In the genomic region with DNA sequence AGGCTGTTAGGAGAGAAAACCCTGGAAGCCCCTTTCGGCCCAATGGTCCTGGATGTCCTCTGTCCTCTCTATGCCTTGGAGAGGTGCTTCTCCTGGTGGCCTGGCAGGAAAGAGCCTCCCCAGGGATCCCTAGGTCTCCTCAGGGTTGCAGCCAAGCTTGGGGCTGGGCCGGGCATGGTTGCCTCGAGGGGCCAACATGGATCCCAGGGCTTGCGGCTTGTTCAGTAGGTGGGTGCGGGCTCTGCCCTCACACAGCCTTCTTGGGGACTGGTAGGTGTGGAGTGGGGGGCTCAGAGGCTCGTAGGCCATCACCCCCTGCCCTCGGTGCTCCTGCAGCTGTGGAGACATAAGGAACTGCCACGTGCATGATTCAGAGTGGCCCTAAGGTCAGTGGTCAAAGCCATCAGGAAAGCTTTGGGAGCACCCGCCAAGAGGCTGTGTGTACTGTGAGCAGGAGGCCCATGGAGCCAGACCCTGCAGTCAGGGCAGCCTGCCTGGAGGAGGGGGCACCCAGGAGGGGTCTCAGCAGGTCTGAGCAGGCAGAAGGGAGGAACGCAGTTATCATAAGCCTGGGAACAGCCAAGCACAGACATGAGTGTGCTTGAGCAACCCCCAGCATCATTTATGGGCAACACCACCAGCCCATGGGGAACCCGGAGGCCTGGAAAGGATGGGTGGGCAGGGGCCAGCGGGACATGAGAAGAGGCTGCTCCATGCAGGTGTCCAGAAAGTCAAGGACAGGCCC, we compare ENCODE assay signal across 18 cellular contexts.
A peak's percentile ranks its signal among the peaks of the same experiment; 100 is the strongest.
DNase-seq lines count a peak whose midpoint lies in the region; ATAC-seq, FAIRE-seq and TF ChIP-seq lines count a peak whose summit lies in the region.
"Had no signal": no experiment of that assay in that cellular context is flagged by ENCODE, and none has a peak within 500 bp of the region (broad histone marks: within the 10 kb centered on the region; RNA-seq: fewer than 3 reads in every experiment).

No MANE protein-coding gene starts in this region.

- ATAC-seq in Right ventricle myocardium superior (ENCODE audit: poor library complexity), result peak; percentile 10
- no peak for ATAC-seq in A549

- TF ChIP-seq RAD21 in A549 (conservative IDR thresholded peaks at IDR 0.05 in 1 of 2, IDR thresholded peaks at IDR 0.05 in 1 of 2), result no peak

- H3K27ac ChIP-seq in right atrium auricular region, result no peak overlapping the region
- H3K27ac ChIP-seq in A549, result peak overlapping the region in 1 of 2 experiments; percentile 15; a peak in 2 of 6 replicates
- H3K27ac ChIP-seq in neural progenitor cell, result no peak overlapping the region

- CTCF ChIA-PET in A549 (lab: Yijun Ruan, JAX), result interaction anchor here (2.1 kb wide), 1 partner anchor 105 kb away, joined by 5 read pairs; no protein-coding TSS in a partner anchor

- H3K36me3 Mint-ChIP-seq in neural progenitor cell, result peaks cover 30% of the 10 kb centered on the region
- H3K36me3 Mint-ChIP-seq: CD4-positive, alpha-beta memory T cell had no signal

- H4K20me1 ChIP-seq in neural progenitor cell (ENCODE audit: low read depth), result peaks cover 21% of the 10 kb centered on the region

- H3K4me1 Mint-ChIP-seq in neural progenitor cell, result peaks cover 10% of the 10 kb centered on the region
- H3K4me1 Mint-ChIP-seq: CD4-positive, alpha-beta memory T cell had no signal

- no peaks in the 10 kb centered on the region for H3K9me3 Mint-ChIP-seq in neural progenitor cell

- peak overlapping the region; percentile 37 for H3K27ac Mint-ChIP-seq in neural progenitor cell
- H3K27ac Mint-ChIP-seq: CD4-positive, alpha-beta memory T cell had no signal

- H3K27me3 ChIP-seq in right atrium auricular region (no peaks in the 10 kb centered on the region), NT2/D1 (ENCODE audit: insufficient read depth, insufficient read length) (no peaks in the 10 kb centered on the region), neural progenitor cell (no peaks in the 10 kb centered on the region)

- H3F3A ChIP-seq in neural progenitor cell (ENCODE audit: low read depth), result no peaks in the 10 kb centered on the region

- H3K36me3 ChIP-seq in right atrium auricular region (no peaks in the 10 kb centered on the region), NT2/D1 (ENCODE audit: insufficient read depth, insufficient read length, low read length) (peaks cover 50% of the 10 kb centered on the region), neural progenitor cell (no peaks in the 10 kb centered on the region)
- H3K36me3 ChIP-seq: HAP-1 had no signal

- H3K79me2 ChIP-seq in neural progenitor cell (ENCODE audit: low read depth), result no peaks in the 10 kb centered on the region

- intact Hi-C loops in Right ventricle myocardium superior (cut with DNase I), result no loop called here

- H3K4me1 ChIP-seq in right atrium auricular region (no peaks in the 10 kb centered on the region), A549 (peaks cover 19% of the 10 kb centered on the region), NT2/D1 (ENCODE audit: insufficient read depth, insufficient read length) (no peaks in the 10 kb centered on the region), neural progenitor cell (no peaks in the 10 kb centered on the region)
- H3K4me1 ChIP-seq: HAP-1 had no signal

- H3K4me2 ChIP-seq in A549 (no peak overlapping the region), neural progenitor cell (no peak overlapping the region)

- H3K4me3 ChIP-seq in right atrium auricular region (no peak overlapping the region), A549 (no peak overlapping the region), NT2/D1 (ENCODE audit: insufficient read length, low read depth) (no peak overlapping the region), neural progenitor cell (no peak overlapping the region)
- H3K4me3 ChIP-seq: HAP-1 had no signal

- H3K9ac ChIP-seq in NT2/D1 (ENCODE audit: insufficient read length, low read depth) (peak overlapping the region; percentile 13), neural progenitor cell (no peak overlapping the region)

- DNase-seq in Right ventricle myocardium superior (no peak), right atrium auricular region (ENCODE audit: low spot score) (no peak), A549 (ENCODE audit: low read depth in 1 of 2, low spot score in 1 of 2) (no peak), NT2/D1 (ENCODE audit: low read depth, low spot score) (no peak), neural progenitor cell (ENCODE audit: low spot score) (no peak), putamen (ENCODE audit: low spot score) (no peak), NCI-H187 treated with DMSO at 0.1 percent for 48 hours (lab: John Stamatoyannopoulos, UW) (no peak)
- DNase-seq: 8988T; C1 segment of cervical spinal cord; Calu3; CD4-positive, alpha-beta memory T cell; COR-L47; DND-41; GOT3 had no signal

- no peak overlapping the region for H2AFZ ChIP-seq in neural progenitor cell (replicated peaks)

- H3K9me3 ChIP-seq in right atrium auricular region (no peaks in the 10 kb centered on the region), A549 (no peaks in the 10 kb centered on the region), NT2/D1 (ENCODE audit: insufficient read depth, low read length) (no peaks in the 10 kb centered on the region), neural progenitor cell (ENCODE audit: low read depth) (no peaks in the 10 kb centered on the region)
- H3K9me3 ChIP-seq: HAP-1 had no signal

- TF ChIP-seq POLR2A in A549 (IDR thresholded peaks at IDR 0.05; ENCODE audit: low read length), result no peak

- TF ChIP-seq CTCF in right atrium auricular region (IDR thresholded peaks at IDR 0.05) (no peak), A549 (IDR thresholded peaks at IDR 0.05) (no peak), neural progenitor cell (IDR thresholded peaks at IDR 0.05) (no peak)

- POLR2A ChIA-PET in A549 (lab: Yijun Ruan, JAX), result no interaction called here

- no peak for FAIRE-seq in A549 (lab: Jason Lieb, UNC)
- FAIRE-seq: G401.6, GM12892, H54 had no signal

- 96% methylated on average over 8 of the region's 12 CpGs for WGBS in A549 (ENCODE audit: missing lambda C conversion rate)

- peaks cover 2% of the 10 kb centered on the region for H3K27me3 Mint-ChIP-seq in neural progenitor cell (ENCODE audit: insufficient read depth, low read depth)
- H3K27me3 Mint-ChIP-seq: CD4-positive, alpha-beta memory T cell had no signal

- no peak overlapping the region for H3K4me3 Mint-ChIP-seq in neural progenitor cell
- H3K4me3 Mint-ChIP-seq: CD4-positive, alpha-beta memory T cell had no signal

- no peak for TF ChIP-seq EP300 in A549 (IDR thresholded peaks at IDR 0.05)

TF ChIP-seq in A549, 52 proteins besides CTCF, POLR2A, EP300 and RAD21:
- TF ChIP-seq CHD4 (IDR thresholded peaks at IDR 0.05; ENCODE audit: borderline replicate concordance), result no peak
- TF ChIP-seq MAZ (IDR thresholded peaks at IDR 0.05; ENCODE audit: borderline replicate concordance, low read depth, low read length), result no peak
- no peak for TF ChIP-seq ATOH8 (CRISPR knock-in tag; IDR thresholded peaks at IDR 0.05; ENCODE audit: low read depth)
- peak; percentile 30 for TF ChIP-seq ZFP36 (IDR thresholded peaks at IDR 0.05; ENCODE audit: borderline replicate concordance, partially characterized antibody)
TF ChIP-seq in A549: peak in this region for 1.
